27 cellular contexts compared by ENCODE assay signal in genomic region chr19:2103308-2103707, GRCh38.
"Had no signal": no experiment of that assay in that cellular context is flagged by ENCODE, and none has a peak within 500 bp of the region (broad histone marks: within the 10 kb centered on the region; RNA-seq: fewer than 3 reads in every experiment).

No MANE protein-coding gene starts in this region.

- DNase-seq: hippocampal formation; kidney glomerular epithelial cell; left cardiac atrium; left lung; lower lobe of right lung; mammary epithelial cell; mesenchymal stem cell; naive thymus-derived CD8-positive, alpha-beta T cell; posterior cingulate gyrus; retina; right cardiac atrium; stimulated activated CD4-positive, alpha-beta T cell treated with anti-CD3 and anti-CD28 coated beads, Interleukin-12 subunit alpha, Interleukin-12 subunit beta, amount 100 ng/mL, for 4 hours; stimulated activated CD4-positive, alpha-beta T cell treated with anti-CD3 and anti-CD28 coated beads, Interleukin-15, amount 100 ng/mL, for 24 hours; stimulated activated CD4-positive, alpha-beta T cell treated with anti-CD3 and anti-CD28 coated beads, Interleukin-2, amount 100 ng/mL, for 24 hours; stimulated activated CD4-positive, alpha-beta T cell treated with anti-CD3 and anti-CD28 coated beads, Interleukin-4, amount 100 ng/mL, for 1 hour; stimulated activated naive CD4-positive, alpha-beta T cell treated with Interleukin-2 at 50 U/mL for 16 hours; stimulated activated naive CD8-positive, alpha-beta T cell treated with anti-CD3 and anti-CD28 coated beads, Interleukin-15, amount 100 ng/mL, for 72 hours; substantia nigra; uterus had no signal

- H3K27ac ChIP-seq: left lung, lower lobe of right lung, neural progenitor cell, pancreas, prostate gland, skin epidermis, tibial nerve, uterus had no signal

- ATAC-seq: left cardiac atrium; left lung; lower lobe of right lung; naive thymus-derived CD8-positive, alpha-beta T cell; pancreas; right cardiac atrium; sciatic nerve; stimulated activated naive CD8-positive, alpha-beta T cell treated with anti-CD3 and anti-CD28 coated beads, Interleukin-15, amount 100 ng/mL, for 72 hours had no signal

- H3K27me3 ChIP-seq: left lung, neural progenitor cell, pancreas, tibial nerve, uterus had no signal

- H3K4me3 Mint-ChIP-seq: naive thymus-derived CD8-positive, alpha-beta T cell; nephron; neural progenitor cell; stimulated activated naive CD8-positive, alpha-beta T cell treated with anti-CD3 and anti-CD28 coated beads, Interleukin-15, amount 100 ng/mL, for 72 hours; type B pancreatic cell had no signal

- H3K9me3 Mint-ChIP-seq: nephron, neural progenitor cell, type B pancreatic cell had no signal

- H3K9me3 ChIP-seq: left lung, pancreas, prostate gland, uterus had no signal

- H3K27me3 Mint-ChIP-seq: naive thymus-derived CD8-positive, alpha-beta T cell; stimulated activated naive CD8-positive, alpha-beta T cell treated with anti-CD3 and anti-CD28 coated beads, Interleukin-15, amount 100 ng/mL, for 72 hours; type B pancreatic cell had no signal

- H3K4me2 ChIP-seq: neural progenitor cell had no signal

- H3K27ac Mint-ChIP-seq: naive thymus-derived CD8-positive, alpha-beta T cell; nephron; neural progenitor cell; type B pancreatic cell had no signal

- H3K4me3 ChIP-seq: left lung, lower lobe of right lung, neural progenitor cell, pancreas, prostate gland, skin epidermis, tibial nerve, uterus had no signal

- H3K9ac ChIP-seq: neural progenitor cell had no signal

- H3K36me3 ChIP-seq: neural progenitor cell, uterus had no signal

- H3K4me1 Mint-ChIP-seq: nephron, neural progenitor cell had no signal

- H2AFZ ChIP-seq: neural progenitor cell had no signal

- H3K4me1 ChIP-seq: left lung, lower lobe of right lung, neural progenitor cell, pancreas, prostate gland, uterus had no signal
